ENCODE assay signal across 1 cellular context in genomic region chr10:129921801-129922597, GRCh38.
TF ChIP-seq lines count a peak whose summit lies in the region.

No MANE protein-coding gene starts in this region.

TF ChIP-seq in H1, 55 proteins besides CTCF, POLR2A, EP300 and RAD21:
- TF ChIP-seq EGR1 (IDR thresholded peaks at IDR 0.05; ENCODE audit: borderline replicate concordance, low read depth, low read length) (no peak), SP4 (IDR thresholded peaks at IDR 0.05; ENCODE audit: low read length) (no peak), CTBP2 (IDR thresholded peaks at IDR 0.05; ENCODE audit: borderline replicate concordance, insufficient read depth, insufficient read length, low read length) (no peak), BCL11A (IDR thresholded peaks at IDR 0.05; ENCODE audit: low read depth in 2 of 2, low read length in 2 of 2) (no peak), ZNF274 (IDR thresholded peaks at IDR 0.05; ENCODE audit: borderline replicate concordance, extremely low read depth, low read length) (no peak), ASH2L (IDR thresholded peaks at IDR 0.05; ENCODE audit: low read length) (no peak), POLR2AphosphoS5 (IDR thresholded peaks at IDR 0.05; ENCODE audit: low read depth, low read length) (no peak), BACH1 (IDR thresholded peaks at IDR 0.05; ENCODE audit: low read length) (no peak), SRF (IDR thresholded peaks at IDR 0.05; ENCODE audit: low read depth, low read length) (no peak)
